Comparison of ENCODE assay signal across 33 cellular contexts in the genomic region with DNA sequence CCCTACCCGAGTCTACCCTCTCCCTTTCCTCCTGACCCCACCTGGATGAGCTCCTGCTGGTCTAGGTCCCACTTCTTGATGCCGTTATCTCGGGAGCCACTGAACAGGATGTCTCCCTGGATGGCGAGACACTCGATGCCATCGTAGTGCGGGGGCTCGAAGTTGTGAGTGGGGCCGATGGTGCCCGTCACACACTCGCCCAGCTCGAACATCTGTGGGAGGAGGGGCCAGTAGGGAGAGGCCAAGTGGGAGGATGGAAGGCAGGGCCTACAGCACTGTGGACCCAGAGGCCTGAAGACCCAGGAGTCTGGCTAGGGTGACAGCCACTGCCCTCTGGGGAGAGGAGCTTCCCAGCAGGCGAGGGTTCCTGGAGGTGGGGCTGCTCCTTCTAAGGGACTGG.
"Had no signal": no experiment of that assay in that cellular context is flagged by ENCODE, and none has a peak within 500 bp of the region (broad histone marks: within the 10 kb centered on the region; RNA-seq: fewer than 3 reads in every experiment).

No MANE protein-coding gene starts in this region.

- H3K27ac Mint-ChIP-seq: activated CD4-positive, alpha-beta T cell treated with anti-CD3 and anti-CD28 coated beads for 36 hours; activated CD4-positive, alpha-beta T cell treated with anti-CD3 and anti-CD28 coated beads, Interleukin-2, amount 10 ng/mL, durations not matched to agents 7 days and 5 days; activated naive CD8-positive, alpha-beta T cell treated with anti-CD3 and anti-CD28 coated beads, Interleukin-2, amount 50 U/mL, for 24 hours; activated T-cell treated with anti-CD3 and anti-CD28 coated beads, Interleukin-2, amount 50 U/mL, for 72 hours; brain; T-helper 2 cell treated with Interferon-gamma antibody and Interleukin-4, amounts not matched to agents 5 μg/mL and 100 μg/mL, for 36 hours; WTC11 had no signal

- H3K27ac ChIP-seq: Peyer's patch, SJSA1 had no signal

- H3K9ac ChIP-seq: SK-N-SH had no signal

- H3K27me3 ChIP-seq: Peyer's patch, SJSA1 had no signal

- H3K4me3 ChIP-seq: Peyer's patch, SJSA1 had no signal

- DNase-seq: activated CD4-positive, alpha-beta T cell treated with anti-CD3 and anti-CD28 coated beads for 36 hours; activated CD4-positive, alpha-beta T cell treated with anti-CD3 and anti-CD28 coated beads, Interleukin-2, amount 10 ng/mL, durations not matched to agents 7 days and 5 days; activated CD4-positive, alpha-beta T cell treated with anti-CD3 and anti-CD28 coated beads, Interleukin-2, amount 50 U/mL, for 48 hours; activated effector memory CD4-positive, alpha-beta T cell treated with anti-CD3 and anti-CD28 coated beads, Interleukin-2, amount 50 U/mL, for 16 hours; activated naive CD4-positive, alpha-beta T cell treated with Interleukin-2 at 50 U/mL for 16 hours; activated naive CD8-positive, alpha-beta T cell treated with anti-CD3 and anti-CD28 coated beads, Interleukin-2, amount 50 U/mL, for 24 hours; activated T-cell treated with anti-CD3 and anti-CD28 coated beads, Interleukin-2, amount 50 U/mL, for 1 hour; activated T-cell treated with anti-CD3 and anti-CD28 coated beads, Interleukin-2, amount 50 U/mL, for 72 hours; caudate nucleus; cerebellar nuclear complex; Kasumi-1; KG1; MM.1S; MV-4-11; NCI-H1092; NCI-H1436 treated with DMSO at 0.1 percent for 48 hours; NCI-H1694 treated with DMSO at 0.1 percent for 48 hours; NCI-H2029; NCI-H345; NCI-H524 treated with DMSO at 0.1 percent for 48 hours; PC-3; Peyer's patch; RPMI8226; SHP77 treated with DMSO at 0.1 percent for 48 hours; SK-N-SH had no signal

- H3K4me2 ChIP-seq: SK-N-SH had no signal

- ATAC-seq: activated CD4-positive, alpha-beta T cell treated with anti-CD3 and anti-CD28 coated beads for 36 hours; activated CD4-positive, CD25-positive, alpha-beta regulatory T cell treated with anti-CD3 and anti-CD28 coated beads, Interleukin-2, amount 50 U/mL, for 24 hours; activated naive CD8-positive, alpha-beta T cell treated with anti-CD3 and anti-CD28 coated beads, Interleukin-2, amount 50 U/mL, for 24 hours; activated T-cell treated with anti-CD3 and anti-CD28 coated beads, Interleukin-2, amount 50 U/mL, for 72 hours; activated T-helper 17 cell treated with anti-CD3 and anti-CD28 coated beads, Interleukin-2, amount 50 U/mL, for 72 hours; PC-3; WTC11 had no signal

- H3K4me3 Mint-ChIP-seq: activated CD4-positive, alpha-beta T cell treated with anti-CD3 and anti-CD28 coated beads for 36 hours; activated CD4-positive, alpha-beta T cell treated with anti-CD3 and anti-CD28 coated beads, Interleukin-2, amount 10 ng/mL, durations not matched to agents 7 days and 5 days; activated naive CD8-positive, alpha-beta T cell; activated naive CD8-positive, alpha-beta T cell treated with anti-CD3 and anti-CD28 coated beads, Interleukin-2, amount 50 U/mL, for 24 hours; activated T-cell treated with anti-CD3 and anti-CD28 coated beads, Interleukin-2, amount 50 U/mL, for 72 hours; activated T-helper 17 cell treated with anti-CD3 and anti-CD28 coated beads, Interleukin-2, amount 50 U/mL, for 72 hours; brain; T-helper 1 cell treated with Interleukin-12 subunit alpha and Interleukin-12 subunit beta and Interleukin-4 antibody, amounts not matched to agents 30 μg/mL and 1 μg/mL, for 36 hours; T-helper 2 cell treated with Interferon-gamma antibody and Interleukin-4, amounts not matched to agents 5 μg/mL and 100 μg/mL, for 36 hours; WTC11 had no signal

- H3K4me1 Mint-ChIP-seq: activated CD4-positive, alpha-beta T cell treated with anti-CD3 and anti-CD28 coated beads for 36 hours; activated CD4-positive, alpha-beta T cell treated with anti-CD3 and anti-CD28 coated beads, Interleukin-2, amount 10 ng/mL, durations not matched to agents 7 days and 5 days; activated T-helper 17 cell treated with anti-CD3 and anti-CD28 coated beads, Interleukin-2, amount 50 U/mL, for 72 hours; brain; WTC11 had no signal

- H3K9me3 ChIP-seq: Peyer's patch, SJSA1, SK-N-SH had no signal

- H3K27me3 Mint-ChIP-seq: activated CD4-positive, alpha-beta T cell treated with anti-CD3 and anti-CD28 coated beads for 36 hours; activated CD4-positive, alpha-beta T cell treated with anti-CD3 and anti-CD28 coated beads, Interleukin-2, amount 10 ng/mL, durations not matched to agents 7 days and 5 days; activated naive CD8-positive, alpha-beta T cell; activated naive CD8-positive, alpha-beta T cell treated with anti-CD3 and anti-CD28 coated beads, Interleukin-2, amount 50 U/mL, for 24 hours; activated T-helper 17 cell treated with anti-CD3 and anti-CD28 coated beads, Interleukin-2, amount 50 U/mL, for 72 hours had no signal

- H3K9me3 Mint-ChIP-seq: activated CD4-positive, alpha-beta T cell treated with anti-CD3 and anti-CD28 coated beads, Interleukin-2, amount 10 ng/mL, durations not matched to agents 7 days and 5 days; activated naive CD8-positive, alpha-beta T cell treated with anti-CD3 and anti-CD28 coated beads, Interleukin-2, amount 50 U/mL, for 24 hours; activated T-cell treated with anti-CD3 and anti-CD28 coated beads, Interleukin-2, amount 50 U/mL, for 72 hours; activated T-helper 17 cell treated with anti-CD3 and anti-CD28 coated beads, Interleukin-2, amount 50 U/mL, for 72 hours; T-helper 1 cell treated with Interleukin-12 subunit alpha and Interleukin-12 subunit beta and Interleukin-4 antibody, amounts not matched to agents 30 μg/mL and 1 μg/mL, for 36 hours; T-helper 2 cell treated with Interferon-gamma antibody and Interleukin-4, amounts not matched to agents 5 μg/mL and 100 μg/mL, for 36 hours had no signal

- H3K36me3 ChIP-seq: Peyer's patch, SJSA1 had no signal

- H3K4me1 ChIP-seq: SJSA1 had no signal
